In genomic region chr17:81342062-81342699, GRCh38 we compare ENCODE assay signal across 9 cellular contexts. TPM values are rescaled to one million over a fixed set of nuclear protein-coding genes. Genes with fewer than 3 reads are reported as not detected.
A peak's percentile ranks its signal among the peaks of the same experiment; 100 is the strongest.
DNase-seq lines count a peak whose midpoint lies in the region; ATAC-seq and TF ChIP-seq lines count a peak whose summit lies in the region.
"Had no signal": no experiment of that assay in that cellular context is flagged by ENCODE, and none has a peak within 500 bp of the region (broad histone marks: within the 10 kb centered on the region; RNA-seq: fewer than 3 reads in every experiment).

No MANE protein-coding gene starts in this region.

- H3K27ac ChIP-seq in heart right ventricle (peak overlapping the region; percentile 87 to 98 (median 96)), dorsolateral prefrontal cortex (peak overlapping the region in 58 of 59 donors; percentile 32 to 97 (median 93)), urinary bladder (ENCODE audit: low read depth) (peak overlapping the region; percentile 95)

- no peaks in the 10 kb centered on the region for H3K36me3 Mint-ChIP-seq in mesothelial cell of epicardium

- DNase-seq in heart right ventricle: no peak
- DNase-seq in Right ventricle myocardium superior: no peak
- DNase-seq in dorsolateral prefrontal cortex: no peak
- DNase-seq in mesothelial cell of epicardium (ENCODE audit: low spot score in 2 of 2, unreplicated experiment in 2 of 2): no peak
- DNase-seq in SK-N-DZ (ENCODE audit: low spot score): no peak
- DNase-seq in activated effector memory CD4-positive, alpha-beta T cell treated with Interleukin-2 at 50 U/mL for 16 hours: no peak
- DNase-seq in NCI-H2029 treated with DMSO at 0.1 percent for 48 hours (lab: John Stamatoyannopoulos, UW): no peak
- DNase-seq: T-helper 9 cell had no signal

- H3K4me3 ChIP-seq in heart right ventricle (peak overlapping the region; percentile 63 to 92 (median 75)), dorsolateral prefrontal cortex (peak overlapping the region in 58 of 59 donors; percentile 19 to 84 (median 75)), urinary bladder (ENCODE audit: low read depth, low read length) (peak overlapping the region; percentile 83)

- H3K4me1 ChIP-seq in heart right ventricle: peaks cover 11 to 86% (median 48%) of the 10 kb centered on the region in 9 donors
- H3K4me1 ChIP-seq in urinary bladder (ENCODE audit: insufficient read depth): peaks cover 3% of the 10 kb centered on the region

- H3K36me3 ChIP-seq in heart right ventricle (no peaks in the 10 kb centered on the region), urinary bladder (ENCODE audit: insufficient read depth) (no peaks in the 10 kb centered on the region)

- no peaks in the 10 kb centered on the region for H3K9me3 ChIP-seq in heart right ventricle

- intact Hi-C loops in heart right ventricle (cut with DNase I) (no loop called here), Right ventricle myocardium superior (cut with DNase I) (no loop called here), dorsolateral prefrontal cortex (cut with DNase I) (no loop called here)

- no peaks in the 10 kb centered on the region for H3K27me3 Mint-ChIP-seq in mesothelial cell of epicardium (ENCODE audit: low read depth)

- H3K27ac Mint-ChIP-seq in mesothelial cell of epicardium: peak overlapping the region; percentile 95

- peaks cover 30% of the 10 kb centered on the region for H3K4me1 Mint-ChIP-seq in mesothelial cell of epicardium

- TF ChIP-seq CTCF in heart right ventricle (IDR thresholded peaks at IDR 0.05) (no peak), dorsolateral prefrontal cortex (IDR thresholded peaks at IDR 0.05 in 54 of 56, conservative IDR thresholded peaks at IDR 0.05 in 2 of 56; ENCODE audit: low read depth in 1 of 56, partially characterized antibody in 56 of 56) (no peak), mesothelial cell of epicardium (IDR thresholded peaks at IDR 0.05; ENCODE audit: unreplicated experiment) (no peak)

- no peaks in the 10 kb centered on the region for H3K9me3 Mint-ChIP-seq in mesothelial cell of epicardium

- H3K4me3 Mint-ChIP-seq in mesothelial cell of epicardium: peak overlapping the region; percentile 87

- H3K27me3 ChIP-seq in heart right ventricle (peaks cover 0 to 57% (median 0%) of the 10 kb centered on the region in 7 donors), dorsolateral prefrontal cortex (peaks cover 0 to 36% (median 6%) of the 10 kb centered on the region in 45 donors)

- 34 to 49% methylated on average over 27 of the region's 27 CpGs for WGBS in heart right ventricle, 2 donors
- WGBS in urinary bladder: 20% methylated on average over 27 of the region's 27 CpGs

- no peak for ATAC-seq in heart right ventricle
- no peak for ATAC-seq in Right ventricle myocardium superior (ENCODE audit: poor library complexity)

RNA-seq across cellular contexts. Expression of gene SLC38A10, which starts 47.1 kb away (rescaled TPM):
- total RNA-seq in heart right ventricle (10 to 100 TPM; 27.8 to 50.0 (median 37.9) TPM), Right ventricle myocardium superior (41.3 TPM), dorsolateral prefrontal cortex (10 to 100 TPM; 30.0 to 80.0 (median 48.8) TPM), mesothelial cell of epicardium (96.6 to 105 TPM (median 103 TPM) in 3 replicates), urinary bladder (28.5 TPM)
- polyA plus RNA-seq in heart right ventricle (10 to 100 TPM; 56.0 to 56.2 TPM), urinary bladder (82.3 TPM)
- 37.0 and 51.8 TPM in 2 replicates for polyA plus RNA-seq in SK-N-DZ (2014; cell fraction: cytosol; rRNA removed)
- polyA plus RNA-seq in SK-N-DZ (2014; cell fraction: nucleus; rRNA removed): 68.3 and 105 TPM in 2 replicates

RNA-seq across cellular contexts. Expression of gene BAHCC1, which starts 53.1 kb away (rescaled TPM):
- total RNA-seq in heart right ventricle: 10 to 100 TPM in 2 of 10 donors, 1 to 10 TPM in 8; 6.3 to 11.1 (median 9.2) TPM
- polyA plus RNA-seq in heart right ventricle: 10 to 100 TPM in 1 of 2 donors, 1 to 10 TPM in 1; 4.8 to 13.1 TPM
- 8.0 TPM for total RNA-seq in Right ventricle myocardium superior
- 10 to 100 TPM; 25.1 to 66.1 (median 38.0) TPM for total RNA-seq in dorsolateral prefrontal cortex
- 34.9 to 36.4 TPM (median 35.1 TPM) in 3 replicates for total RNA-seq in mesothelial cell of epicardium
- 10.1 TPM for total RNA-seq in urinary bladder
- 15.9 TPM for polyA plus RNA-seq in urinary bladder
- polyA plus RNA-seq in SK-N-DZ (2014; cell fraction: cytosol; rRNA removed): 6.6 and 15.1 TPM in 2 replicates
- 33.7 and 55.3 TPM in 2 replicates for polyA plus RNA-seq in SK-N-DZ (2014; cell fraction: nucleus; rRNA removed)
